ENCODE assay signal across 8 cellular contexts in the genomic region with DNA sequence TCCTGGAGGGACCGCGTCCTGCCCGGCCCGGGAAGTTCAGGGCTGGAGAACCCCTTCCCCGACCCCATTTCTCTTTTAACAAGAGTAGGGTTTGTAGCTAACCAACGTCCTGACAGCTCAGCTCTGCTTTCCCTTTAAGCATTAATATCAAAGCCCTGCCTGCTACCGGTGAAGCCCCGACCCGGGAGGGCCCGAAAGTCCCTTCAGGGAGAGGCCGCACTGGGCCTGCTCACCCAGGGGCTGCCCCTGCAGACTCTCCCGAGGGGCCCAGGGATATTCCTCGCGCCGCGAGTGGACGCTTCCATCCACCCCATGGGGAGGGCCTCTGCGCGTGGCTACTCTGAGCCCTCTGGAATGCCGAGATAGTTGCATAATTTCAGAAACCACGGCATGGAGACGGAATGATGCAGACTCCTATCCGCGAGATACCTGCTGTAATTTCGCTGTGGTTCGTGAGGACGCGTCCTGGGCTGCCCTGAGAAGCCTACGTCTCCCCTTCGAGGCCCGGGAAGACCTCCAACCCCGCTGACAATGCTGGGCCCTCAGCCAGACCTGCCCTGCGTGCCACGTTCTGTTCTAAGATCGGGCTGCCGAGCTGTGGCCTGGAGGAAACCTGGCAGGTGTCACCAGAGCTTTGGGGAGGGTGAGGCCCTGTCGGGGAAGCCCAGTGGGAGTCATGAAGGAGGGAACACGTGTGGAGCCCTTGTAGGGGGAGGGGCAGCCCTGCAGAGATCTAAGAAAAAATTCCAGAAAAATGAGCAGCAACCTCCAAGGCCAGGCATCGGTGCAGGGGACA. TPM values are rescaled to one million over a fixed set of nuclear protein-coding genes. Genes with fewer than 3 reads are reported as not detected.
DNase-seq lines count a peak whose midpoint lies in the region; ATAC-seq and TF ChIP-seq lines count a peak whose summit lies in the region.

No MANE protein-coding gene starts in this region.

- peak in 2 of 3 experiments; percentile 61 to 68 for DNase-seq in NCI-H1417 (lab: John Stamatoyannopoulos, UW)
- DNase-seq in NCI-H1417 treated with DMSO at 0.1 percent for 48 hours (lab: John Stamatoyannopoulos, UW), result no peak
- peak in 4 of 5 donors; percentile 37 to 51 (median 44) for DNase-seq in T-helper 1 cell
- peak in 1 of 2 donors; percentile 27 for DNase-seq in central memory CD8-positive, alpha-beta T cell (ENCODE audit: low spot score in 2 of 2)
- DNase-seq in right lobe of liver, result peak in 2 of 3 donors; percentile 52 to 62
- peak; percentile 22 for DNase-seq in stimulated activated CD8-positive, alpha-beta memory T cell treated with anti-CD3 and anti-CD28 coated beads, Interleukin-15, amount 100 ng/mL, for 1 hour (ENCODE audit: low read depth)

- WGBS in right lobe of liver (ENCODE audit: insufficient coverage, low coverage, low lambda C conversion rate, missing lambda C conversion rate), result 34% methylated on average over 19 of the region's 39 CpGs

- H3K4me1 ChIP-seq in right lobe of liver, result peaks cover 0 to 25% (median 15%) of the 10 kb centered on the region in 4 donors

- peaks cover 26% of the 10 kb centered on the region for H3K36me3 Mint-ChIP-seq in central memory CD8-positive, alpha-beta T cell (ENCODE audit: insufficient read depth)

- H3K4me3 ChIP-seq in right lobe of liver, result peak overlapping the region; percentile 67 to 96 (median 69)

- TF ChIP-seq POLR2A in right lobe of liver (IDR thresholded peaks at IDR 0.05), result no peak

- no peaks in the 10 kb centered on the region for H3K36me3 ChIP-seq in right lobe of liver

- H3K27me3 Mint-ChIP-seq in central memory CD8-positive, alpha-beta T cell, result no peaks in the 10 kb centered on the region

- H3K9me3 Mint-ChIP-seq in central memory CD8-positive, alpha-beta T cell, result no peaks in the 10 kb centered on the region

- TF ChIP-seq CTCF in right lobe of liver (IDR thresholded peaks at IDR 0.05), result no peak

- peaks cover 76% of the 10 kb centered on the region for H3K4me1 Mint-ChIP-seq in central memory CD8-positive, alpha-beta T cell

- H3K27ac ChIP-seq in right lobe of liver, result peak overlapping the region; percentile 76 to 93 (median 87)

- peak overlapping the region; percentile 91 for H3K4me3 Mint-ChIP-seq in central memory CD8-positive, alpha-beta T cell

- ATAC-seq in HG03060 (IDR thresholded peaks at IDR 0.05; ENCODE audit: low read depth, unreplicated experiment), result peak; percentile 10
- peak; percentile 23 for ATAC-seq in central memory CD8-positive, alpha-beta T cell (replicated peaks; ENCODE audit: extremely low read depth, poor library complexity, severe bottlenecking)
- ATAC-seq in right lobe of liver, result peak in 3 of 4 donors; percentile 2 to 10 (median 2)
- ATAC-seq in HG03025 (IDR thresholded peaks at IDR 0.05; ENCODE audit: low FRiP score, unreplicated experiment), result no peak

- H3K27ac Mint-ChIP-seq in central memory CD8-positive, alpha-beta T cell (ENCODE audit: low read depth), result peak overlapping the region; percentile 97

- no peaks in the 10 kb centered on the region for H3K27me3 ChIP-seq in right lobe of liver

- intact Hi-C loops in right lobe of liver (cut with DNase I), result loop anchor here (5.0 to 10.0 kb wide), 5 partner anchors 85 to 115 kb away; a partner anchor contains a TSS

- no peaks in the 10 kb centered on the region for H3K9me3 ChIP-seq in right lobe of liver

RNA-seq across cellular contexts. Expression of a gene that starts 1.0 kb away (rescaled TPM):
- total RNA-seq in right lobe of liver, result 10 to 100 TPM; 74.8 to 85.5 (median 79.4) TPM

RNA-seq across cellular contexts. Expression of a gene that starts 39.8 kb away (rescaled TPM):
- total RNA-seq in right lobe of liver, result 10 to 100 TPM; 24.3 to 42.0 (median 27.9) TPM
